8 cellular contexts compared by ENCODE assay signal in the genomic region with DNA sequence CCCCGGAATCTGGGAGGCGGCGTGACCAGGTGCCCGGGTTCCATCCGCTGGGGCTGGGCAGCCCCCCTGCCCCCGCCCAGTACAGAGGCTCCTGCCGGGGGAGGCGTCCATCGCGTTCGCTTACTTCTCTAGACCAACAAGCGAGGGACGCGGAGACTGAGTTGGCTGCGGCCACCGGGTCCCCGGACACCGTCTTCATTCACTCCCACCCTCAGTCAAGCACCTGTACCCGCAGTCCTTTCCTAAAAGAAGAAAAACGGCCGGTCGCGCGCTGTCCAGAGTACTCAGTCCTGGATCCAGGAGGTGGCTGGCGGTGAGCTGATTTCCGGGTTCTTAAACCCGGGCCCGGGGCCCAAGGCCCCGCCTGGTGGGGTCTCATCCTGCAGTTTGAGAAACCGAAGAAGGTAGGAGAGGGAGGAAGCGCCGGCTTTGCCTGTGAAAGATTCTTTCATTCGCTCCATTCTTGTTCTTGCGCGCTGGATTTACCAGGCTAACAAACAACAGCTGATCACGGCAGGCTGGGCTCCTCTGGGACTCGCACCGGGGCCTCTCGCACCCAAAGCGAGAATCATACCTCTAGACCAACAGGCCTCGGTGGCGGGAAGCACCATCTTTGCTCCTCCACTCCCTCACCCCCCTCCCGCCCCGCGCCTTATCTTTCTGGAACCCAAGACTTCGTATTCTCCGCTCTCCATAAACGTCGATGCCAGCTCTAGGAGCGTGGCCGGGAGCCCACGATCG. TPM values are rescaled to one million over a fixed set of nuclear protein-coding genes. Genes with fewer than 3 reads are reported as not detected.
DNase-seq lines count a peak whose midpoint lies in the region; ATAC-seq and TF ChIP-seq lines count a peak whose summit lies in the region.

No MANE protein-coding gene starts in this region.

- H3K4me1 ChIP-seq in CD4-positive, alpha-beta memory T cell (ENCODE audit: insufficient read depth, low read length): peaks cover 49% of the 10 kb centered on the region
- peaks cover 24% of the 10 kb centered on the region for H3K4me1 ChIP-seq in MM.1S (ENCODE audit: low read length)
- peaks cover 16% of the 10 kb centered on the region for H3K4me1 ChIP-seq in mammary epithelial cell (ENCODE audit: insufficient read depth, low read length)

- no peaks in the 10 kb centered on the region for H4K20me1 ChIP-seq in MM.1S (ENCODE audit: insufficient read depth, low read length)
- no peaks in the 10 kb centered on the region for H4K20me1 ChIP-seq in mammary epithelial cell (ENCODE audit: insufficient read depth, low read length)

- peak overlapping the region in 1 of 2 donors; percentile 55 for H3K4me3 ChIP-seq in CD4-positive, alpha-beta memory T cell (ENCODE audit: low read length in 2 of 2)
- H3K4me3 ChIP-seq in MM.1S (ENCODE audit: low read length): no peak overlapping the region; the same call in 1 of the 2 replicates
- H3K4me3 ChIP-seq in mammary epithelial cell (replicated peaks in 1 of 3; ENCODE audit: insufficient read depth in 1 of 3, low read depth in 2 of 3, low read length in 3 of 3): no peak overlapping the region

- peaks cover 20 to 49% (median 36%) of the 10 kb centered on the region in 4 donors for H3K4me1 Mint-ChIP-seq in CD4-positive, alpha-beta memory T cell
- peaks cover 28 to 33% of the 10 kb centered on the region in 2 donors for H3K4me1 Mint-ChIP-seq in natural killer cell

- H3F3A ChIP-seq in MM.1S (ENCODE audit: insufficient read depth, low read length): peaks cover 37% of the 10 kb centered on the region

- H3K36me3 Mint-ChIP-seq in CD4-positive, alpha-beta memory T cell: peaks cover 0 to 3% of the 10 kb centered on the region in 2 donors
- H3K36me3 Mint-ChIP-seq in natural killer cell: no peaks in the 10 kb centered on the region

- H3K27ac ChIP-seq in CD4-positive, alpha-beta memory T cell (ENCODE audit: low read depth, low read length): no peak overlapping the region
- H3K27ac ChIP-seq in MM.1S (ENCODE audit: low read length) (no peak overlapping the region), mammary epithelial cell (ENCODE audit: insufficient read depth, low read depth, low read length) (no peak overlapping the region)

- dilution Hi-C loops in mammary epithelial cell (cut with HindIII; ENCODE audit: low sequenced_read_pairs): no loop called here

- no peaks in the 10 kb centered on the region for H3K36me3 ChIP-seq in CD4-positive, alpha-beta memory T cell (ENCODE audit: insufficient read depth, low read length)
- no peaks in the 10 kb centered on the region for H3K36me3 ChIP-seq in MM.1S (replicated peaks; ENCODE audit: insufficient read depth, low read length)
- H3K36me3 ChIP-seq in mammary epithelial cell (ENCODE audit: insufficient read depth, low read length): no peaks in the 10 kb centered on the region

- CTCF ChIA-PET in CD4-positive, alpha-beta memory T cell (lab: Charles Lee; ENCODE audit: partially characterized antibody): interaction anchor here (0.5 to 4.2 kb wide), 8 partner anchors 11 to 148 kb away, joined by 3 to 25 read pairs (median 6); no protein-coding TSS in a partner anchor
- CTCF ChIA-PET in mammary epithelial cell (lab: Charles Lee; ENCODE audit: low non-redundant PET): no interaction called here

- ATAC-seq in natural killer cell: peak; percentile 18 to 49 (median 40)
- no peak for ATAC-seq in HG03139 (IDR thresholded peaks at IDR 0.05; ENCODE audit: unreplicated experiment)
- no peak for ATAC-seq in GM18867 (IDR thresholded peaks at IDR 0.05; ENCODE audit: unreplicated experiment)

- H3K9ac ChIP-seq in MM.1S (ENCODE audit: low read length): no peak overlapping the region
- no peak overlapping the region for H3K9ac ChIP-seq in mammary epithelial cell (ENCODE audit: insufficient read depth, low read length)

- peaks cover 28% of the 10 kb centered on the region for H3K27me3 ChIP-seq in CD4-positive, alpha-beta memory T cell (ENCODE audit: insufficient read depth, low read length)
- H3K27me3 ChIP-seq in MM.1S (replicated peaks; ENCODE audit: insufficient read depth, low read length) (peaks cover 64% of the 10 kb centered on the region), mammary epithelial cell (ENCODE audit: insufficient read depth, low read length) (peaks cover 2% of the 10 kb centered on the region)

- H2AFZ ChIP-seq in MM.1S (ENCODE audit: low read length): no peak overlapping the region
- H2AFZ ChIP-seq in mammary epithelial cell (ENCODE audit: low read depth, low read length): no peak overlapping the region

- POLR2A ChIA-PET in CD4-positive, alpha-beta memory T cell (lab: Charles Lee; ENCODE audit: partially characterized antibody): interaction anchor here (0.8 to 4.0 kb wide), 18 partner anchors 11 to 287 kb away, joined by 3 to 44 read pairs (median 8); partner anchors contain the start of genes IL32, OR1F1, TNFRSF12A and ZNF200

- no TSS peak for BruUV-seq in mammary epithelial cell (replicated peaks; lab: Mats Ljungman, UMichigan)

- intact Hi-C loops in CD4-positive, alpha-beta memory T cell (cut with micrococcal nuclease): loop anchor here (2.0 kb wide), 1 partner anchor 18 kb away; the partner anchor contains the start of gene OR1F1
- intact Hi-C loops in mammary epithelial cell (cut with micrococcal nuclease): no loop called here
- intact Hi-C loops in natural killer cell (cut with micrococcal nuclease): no loop called here

- in situ Hi-C loops in mammary epithelial cell (cut with MboI; ENCODE audit: low sequenced_read_pairs in 2 of 2): no loop called here

- H3K4me3 Mint-ChIP-seq in CD4-positive, alpha-beta memory T cell: peak overlapping the region; percentile 79 to 88 (median 83)
- peak overlapping the region; percentile 80 for H3K4me3 Mint-ChIP-seq in natural killer cell

- 21% methylated on average over 39 of the region's 53 CpGs for WGBS in mammary epithelial cell (ENCODE audit: low coverage, missing lambda C conversion rate)

- H3K9me3 Mint-ChIP-seq in CD4-positive, alpha-beta memory T cell: peaks cover 0 to 2% (median 0%) of the 10 kb centered on the region in 8 donors
- H3K9me3 Mint-ChIP-seq in natural killer cell: no peaks in the 10 kb centered on the region

- DNase-seq in CD4-positive, alpha-beta memory T cell: no peak
- no peak for DNase-seq in MM.1S
- no peak for DNase-seq in mammary epithelial cell
- no peak for DNase-seq in natural killer cell
- DNase-seq in SKM-1 (lab: John Stamatoyannopoulos, UW; ENCODE audit: unreplicated experiment): no peak
- DNase-seq in 8988T: no peak

- H3K9me2 ChIP-seq in MM.1S (replicated peaks; ENCODE audit: insufficient read depth, low read length): no peaks in the 10 kb centered on the region

- H3K4me2 ChIP-seq in MM.1S (ENCODE audit: low read depth, low read length): peak overlapping the region; percentile 69; the same call in 1 of the 2 replicates
- H3K4me2 ChIP-seq in mammary epithelial cell (ENCODE audit: insufficient read depth, low read depth, low read length): peak overlapping the region; percentile 26

- H3K27ac Mint-ChIP-seq in CD4-positive, alpha-beta memory T cell: peak overlapping the region in 6 of 7 donors; percentile 36 to 91 (median 84)
- H3K27ac Mint-ChIP-seq in natural killer cell: peak overlapping the region; percentile 63 to 82

- no peaks in the 10 kb centered on the region for H3K9me3 ChIP-seq in CD4-positive, alpha-beta memory T cell (ENCODE audit: control insufficient read depth in 1 of 2, low read length in 2 of 2)
- H3K9me3 ChIP-seq in MM.1S (replicated peaks; ENCODE audit: insufficient read depth, low read length): no peaks in the 10 kb centered on the region
- no peaks in the 10 kb centered on the region for H3K9me3 ChIP-seq in mammary epithelial cell (replicated peaks; ENCODE audit: insufficient read depth, low read length)

- TF ChIP-seq CTCF in MM.1S (IDR thresholded peaks at IDR 0.05; ENCODE audit: low read length) (no peak), mammary epithelial cell (conservative IDR thresholded peaks at IDR 0.05 in 1 of 2, IDR thresholded peaks at IDR 0.05 in 1 of 2; ENCODE audit: extremely low read depth in 1 of 2, insufficient read depth in 1 of 2, low read depth in 1 of 2, low read length in 2 of 2) (no peak), natural killer cell (IDR thresholded peaks at IDR 0.05) (no peak)

- peaks cover 15 to 23% of the 10 kb centered on the region in 2 donors for H3K27me3 Mint-ChIP-seq in CD4-positive, alpha-beta memory T cell
- H3K27me3 Mint-ChIP-seq in natural killer cell (ENCODE audit: low read depth in 2 of 2): peaks cover 28 to 35% of the 10 kb centered on the region in 2 donors

- H3K79me2 ChIP-seq in MM.1S (ENCODE audit: low read length): no peaks in the 10 kb centered on the region
- H3K79me2 ChIP-seq in mammary epithelial cell (ENCODE audit: insufficient read depth, low read length): no peaks in the 10 kb centered on the region

RNA-seq across cellular contexts. Expression of gene OR1F1, which starts 17.4 kb away (rescaled TPM):
- total RNA-seq in CD4-positive, alpha-beta memory T cell: under 1 TPM; 0.49 to 0.97 TPM
- not detected for polyA plus RNA-seq in CD4-positive, alpha-beta memory T cell
- not detected for total RNA-seq in mammary epithelial cell
- polyA plus RNA-seq in mammary epithelial cell: 0.54 TPM
- not detected for polyA minus RNA-seq in mammary epithelial cell
- not detected for total RNA-seq in natural killer cell

RNA-seq across cellular contexts. Expression of gene ZNF213, which starts 35.8 kb away (rescaled TPM):
- 10 to 100 TPM; 14.1 to 14.5 TPM for total RNA-seq in CD4-positive, alpha-beta memory T cell
- polyA plus RNA-seq in CD4-positive, alpha-beta memory T cell: 1 to 10 TPM in 1 of 2 donors, under 1 TPM in 1; 0.67 to 3.2 TPM
- total RNA-seq in mammary epithelial cell (10 to 100 TPM in 1 of 2 donors, 1 to 10 TPM in 1; 7.7 to 10.8 TPM), natural killer cell (1 to 10 TPM; 4.8 to 6.8 (median 5.1) TPM)
- polyA plus RNA-seq in mammary epithelial cell: 0.78 TPM
- 6.5 TPM for polyA minus RNA-seq in mammary epithelial cell

RNA-seq across cellular contexts. Expression of gene ZNF205, which starts 58.2 kb away (rescaled TPM):
- total RNA-seq in CD4-positive, alpha-beta memory T cell: not detected
- under 1 TPM in 1 of 2 donors, not detected in 1; 0.20 TPM for polyA plus RNA-seq in CD4-positive, alpha-beta memory T cell
- total RNA-seq in mammary epithelial cell: 10 to 100 TPM; 14.8 to 19.2 TPM
- polyA plus RNA-seq in mammary epithelial cell: 9.8 TPM
- polyA minus RNA-seq in mammary epithelial cell: 6.7 TPM
- under 1 TPM in 1 of 3 donors, not detected in 2; 0.16 TPM for total RNA-seq in natural killer cell

Comparison
In these comparisons a context has a peak if more than half of its experiments do, and no peak if none do; other contexts are left out.
1. ATAC-seq: peak in natural killer cell (3 of 3); none in HG03139 (single experiment) and GM18867 (single experiment).
2. RNA of gene ZNF205, which starts 58.2 kb away (total RNA-seq): 14.8 to 19.2 TPM in mammary epithelial cell; not detected in CD4-positive, alpha-beta memory T cell and 0.16 TPM in natural killer cell; every median in the first group is over 10 times any median in the second.